ENCODE assay signal across 1 cellular context in genomic region chr5:176817864-176818377, GRCh38.
TF ChIP-seq lines count a peak whose summit lies in the region.

No MANE protein-coding gene starts in this region.

TF ChIP-seq in GM23338, 12 proteins besides CTCF, POLR2A, EP300 and RAD21 (continued from another document):
- TF ChIP-seq REST (IDR thresholded peaks at IDR 0.05; ENCODE audit: unreplicated experiment), result no peak
TF ChIP-seq in GM23338: peak in this region for 0.
